16 cellular contexts compared by ENCODE assay signal in genomic region chr10:30858499-30858898, GRCh38.
DNase-seq lines count a peak whose midpoint lies in the region; ATAC-seq and TF ChIP-seq lines count a peak whose summit lies in the region.
"Had no signal": no experiment of that assay in that cellular context is flagged by ENCODE, and none has a peak within 500 bp of the region (broad histone marks: within the 10 kb centered on the region; RNA-seq: fewer than 3 reads in every experiment).

No MANE protein-coding gene starts in this region.

- no peaks in the 10 kb centered on the region for H3K27me3 ChIP-seq in aorta (ENCODE audit: control insufficient read depth in 1 of 2, insufficient read depth in 2 of 2, low read length in 1 of 2)
- no peaks in the 10 kb centered on the region for H3K27me3 ChIP-seq in naive thymus-derived CD4-positive, alpha-beta T cell (ENCODE audit: control insufficient read depth in 2 of 2, insufficient read depth in 2 of 2, low read length in 2 of 2)
- H3K27me3 ChIP-seq: BLaER1 had no signal

- H3K36me3 ChIP-seq in aorta (ENCODE audit: control insufficient read depth in 1 of 2, insufficient read depth in 2 of 2, low read length in 1 of 2): no peaks in the 10 kb centered on the region
- no peaks in the 10 kb centered on the region for H3K36me3 ChIP-seq in naive thymus-derived CD4-positive, alpha-beta T cell (ENCODE audit: control insufficient read depth in 2 of 3, insufficient read depth in 3 of 3, low read length in 3 of 3)
- H3K36me3 ChIP-seq: BLaER1 had no signal

- no peaks in the 10 kb centered on the region for H3K9me3 ChIP-seq in aorta (ENCODE audit: control insufficient read depth, low read length)
- H3K9me3 ChIP-seq in naive thymus-derived CD4-positive, alpha-beta T cell (ENCODE audit: control insufficient read depth in 2 of 3, low read length in 3 of 3): no peaks in the 10 kb centered on the region
- H3K9me3 ChIP-seq: BLaER1 had no signal

- CTCF ChIA-PET in naive thymus-derived CD4-positive, alpha-beta T cell (lab: Charles Lee): no interaction called here

- no peaks in the 10 kb centered on the region for H3K9me3 Mint-ChIP-seq in nephron progenitor cell
- H3K9me3 Mint-ChIP-seq in T-helper 2 cell treated with Interferon-gamma antibody and Interleukin-4, amounts not matched to agents 5 μg/mL and 100 μg/mL, for 36 hours: no peaks in the 10 kb centered on the region
- no peaks in the 10 kb centered on the region for H3K9me3 Mint-ChIP-seq in naive thymus-derived CD4-positive, alpha-beta T cell
- H3K9me3 Mint-ChIP-seq: memory B cell had no signal

- WGBS in aorta, 2 donors: 66% methylated on average over 2 of the region's 2 CpGs

- no peak for TF ChIP-seq CTCF in astrocyte of the spinal cord (IDR thresholded peaks at IDR 0.05; ENCODE audit: low read depth, low read length)
- TF ChIP-seq CTCF in nephron progenitor cell (IDR thresholded peaks at IDR 0.05): no peak

- H3K4me3 ChIP-seq in astrocyte of the spinal cord (ENCODE audit: low read depth, low read length) (no peak overlapping the region), aorta (ENCODE audit: low read length in 2 of 2) (no peak overlapping the region)
- H3K4me3 ChIP-seq in naive thymus-derived CD4-positive, alpha-beta T cell (ENCODE audit: low read length): no peak overlapping the region
- H3K4me3 ChIP-seq: BLaER1 had no signal

- H3K27ac ChIP-seq in aorta (ENCODE audit: low read depth in 1 of 2, low read length in 2 of 2): no peak overlapping the region
- no peak overlapping the region for H3K27ac ChIP-seq in naive thymus-derived CD4-positive, alpha-beta T cell (ENCODE audit: low read depth, low read length)
- H3K27ac ChIP-seq: BLaER1 had no signal

- in situ Hi-C loops in astrocyte of the spinal cord (cut with HindIII; ENCODE audit: low sequenced_read_pairs): no loop called here

- peak; percentile 14 for DNase-seq in astrocyte of the spinal cord (ENCODE audit: low read depth, low spot score)
- DNase-seq in glomerular endothelial cell (ENCODE audit: extremely low read depth, low read depth, low spot score): peak; percentile 93
- DNase-seq in nephron progenitor cell: no peak
- no peak for DNase-seq in aorta
- no peak for DNase-seq in T-helper 2 cell treated with Interferon-gamma antibody and Interleukin-4, amounts not matched to agents 5 μg/mL and 100 μg/mL, for 36 hours (ENCODE audit: low spot score)
- DNase-seq in naive thymus-derived CD4-positive, alpha-beta T cell: no peak
- DNase-seq: activated CD4-positive, alpha-beta T cell treated with anti-CD3 and anti-CD28 coated beads for 36 hours; activated CD8-positive, alpha-beta memory T cell treated with anti-CD3 and anti-CD28 coated beads, Interleukin-2, amount 50 U/mL, for 48 hours; NCI-H1048; NCI-H2107; PC-3; stimulated activated CD4-positive, alpha-beta T cell treated with anti-CD3 and anti-CD28 coated beads, Interleukin-1b, Interleukin-23, amount 100 ng/mL, for 48 hours; T-helper 9 cell had no signal

- peak; percentile 5 for ATAC-seq in aorta (ENCODE audit: low FRiP score)
- no peak for ATAC-seq in HG03342 (IDR thresholded peaks at IDR 0.05; ENCODE audit: unreplicated experiment)
- no peak for ATAC-seq in naive thymus-derived CD4-positive, alpha-beta T cell
- ATAC-seq: activated CD4-positive, alpha-beta T cell treated with anti-CD3 and anti-CD28 coated beads for 36 hours; PC-3 had no signal

- H3K4me1 Mint-ChIP-seq in nephron progenitor cell: peaks cover 35% of the 10 kb centered on the region
- H3K4me1 Mint-ChIP-seq in T-helper 2 cell treated with Interferon-gamma antibody and Interleukin-4, amounts not matched to agents 5 μg/mL and 100 μg/mL, for 36 hours (ENCODE audit: low read depth): peaks cover 17% of the 10 kb centered on the region
- peaks cover 0 to 5% (median 0%) of the 10 kb centered on the region in 7 donors for H3K4me1 Mint-ChIP-seq in naive thymus-derived CD4-positive, alpha-beta T cell
- H3K4me1 Mint-ChIP-seq: memory B cell had no signal

- peaks cover 1 to 10% of the 10 kb centered on the region in 2 donors for H3K4me1 ChIP-seq in aorta (ENCODE audit: control insufficient read depth in 1 of 2, insufficient read depth in 2 of 2, low read length in 2 of 2)
- no peaks in the 10 kb centered on the region for H3K4me1 ChIP-seq in naive thymus-derived CD4-positive, alpha-beta T cell (ENCODE audit: control insufficient read depth in 2 of 2, insufficient read depth in 2 of 2, low read length in 2 of 2)

- intact Hi-C loops in aorta (cut with DNase I): no loop called here
- intact Hi-C loops in naive thymus-derived CD4-positive, alpha-beta T cell (cut with micrococcal nuclease): no loop called here

- POLR2A ChIA-PET in naive thymus-derived CD4-positive, alpha-beta T cell (lab: Charles Lee): interaction anchor here (0.6 kb wide), 1 partner anchor 95 kb away, joined by 4 read pairs; no protein-coding TSS in a partner anchor

- no peak overlapping the region for H3K4me3 Mint-ChIP-seq in nephron progenitor cell
- H3K4me3 Mint-ChIP-seq in T-helper 2 cell treated with Interferon-gamma antibody and Interleukin-4, amounts not matched to agents 5 μg/mL and 100 μg/mL, for 36 hours: no peak overlapping the region
- no peak overlapping the region for H3K4me3 Mint-ChIP-seq in naive thymus-derived CD4-positive, alpha-beta T cell
- H3K4me3 Mint-ChIP-seq: activated CD4-positive, alpha-beta T cell treated with anti-CD3 and anti-CD28 coated beads for 36 hours; memory B cell had no signal

- peak overlapping the region; percentile 62 for H3K27ac Mint-ChIP-seq in nephron progenitor cell
- H3K27ac Mint-ChIP-seq in T-helper 2 cell treated with Interferon-gamma antibody and Interleukin-4, amounts not matched to agents 5 μg/mL and 100 μg/mL, for 36 hours: no peak overlapping the region
- H3K27ac Mint-ChIP-seq in naive thymus-derived CD4-positive, alpha-beta T cell: no peak overlapping the region
- H3K27ac Mint-ChIP-seq: activated CD4-positive, alpha-beta T cell treated with anti-CD3 and anti-CD28 coated beads for 36 hours; memory B cell had no signal

- no peaks in the 10 kb centered on the region for H3K27me3 Mint-ChIP-seq in nephron progenitor cell (ENCODE audit: low read depth, poor library complexity)
- no peaks in the 10 kb centered on the region for H3K27me3 Mint-ChIP-seq in T-helper 2 cell treated with Interferon-gamma antibody and Interleukin-4, amounts not matched to agents 5 μg/mL and 100 μg/mL, for 36 hours (ENCODE audit: low read depth)
- H3K27me3 Mint-ChIP-seq in naive thymus-derived CD4-positive, alpha-beta T cell: no peaks in the 10 kb centered on the region
- H3K27me3 Mint-ChIP-seq: activated CD4-positive, alpha-beta T cell treated with anti-CD3 and anti-CD28 coated beads for 36 hours; memory B cell had no signal

- H3K36me3 Mint-ChIP-seq in nephron progenitor cell (ENCODE audit: low read depth): no peaks in the 10 kb centered on the region
- peaks cover 2% of the 10 kb centered on the region for H3K36me3 Mint-ChIP-seq in T-helper 2 cell treated with Interferon-gamma antibody and Interleukin-4, amounts not matched to agents 5 μg/mL and 100 μg/mL, for 36 hours (ENCODE audit: low read depth)
- H3K36me3 Mint-ChIP-seq in naive thymus-derived CD4-positive, alpha-beta T cell: peaks cover 0 to 12% (median 0%) of the 10 kb centered on the region in 5 donors

Comparison
In these comparisons a context has a peak if more than half of its experiments do, and no peak if none do; other contexts are left out.
1. DNase-seq: peak in astrocyte of the spinal cord (single experiment) and glomerular endothelial cell (single experiment); none in nephron progenitor cell (single experiment), aorta (0 of 2), T-helper 2 cell treated with Interferon-gamma antibody and Interleukin-4, amounts not matched to agents 5 μg/mL and 100 μg/mL, for 36 hours (single experiment) and naive thymus-derived CD4-positive, alpha-beta T cell (0 of 9).